In the genomic region with DNA sequence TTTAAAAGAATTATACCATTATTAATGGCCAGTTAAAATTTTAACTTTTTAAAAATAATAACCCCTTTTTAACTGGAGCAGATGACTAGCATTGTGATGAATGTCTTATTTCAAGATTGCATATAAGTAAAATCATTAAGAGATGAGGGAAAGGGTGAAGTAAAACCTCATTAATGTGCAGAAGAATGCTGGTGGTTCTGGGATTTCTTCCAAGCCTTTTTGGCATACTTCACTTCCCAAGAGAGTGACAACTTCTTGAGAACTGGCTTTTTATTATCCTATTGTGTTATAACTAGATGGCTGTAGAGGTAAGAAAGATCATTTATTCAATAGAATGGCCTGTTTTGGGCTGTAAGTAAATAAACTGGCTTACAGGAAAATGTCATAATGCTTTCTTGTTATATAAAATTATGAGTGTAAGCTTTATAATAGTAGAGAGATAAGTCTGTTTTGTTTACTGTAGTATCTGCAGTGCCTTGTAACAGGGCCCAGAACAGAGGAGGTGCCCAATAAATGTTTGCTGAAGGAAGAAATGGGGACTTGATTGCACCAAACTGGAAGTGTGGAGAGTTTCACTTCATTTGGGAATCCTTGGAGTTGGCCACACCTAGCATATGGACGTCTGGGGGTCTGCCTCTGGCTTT, we compare ENCODE assay signal across 1 cellular context.
TF ChIP-seq lines count a peak whose summit lies in the region.

No MANE protein-coding gene starts in this region.

TF ChIP-seq in GM23338, 12 proteins besides CTCF, POLR2A, EP300 and RAD21 (continued from another document):
- TF ChIP-seq, protein P1, sequence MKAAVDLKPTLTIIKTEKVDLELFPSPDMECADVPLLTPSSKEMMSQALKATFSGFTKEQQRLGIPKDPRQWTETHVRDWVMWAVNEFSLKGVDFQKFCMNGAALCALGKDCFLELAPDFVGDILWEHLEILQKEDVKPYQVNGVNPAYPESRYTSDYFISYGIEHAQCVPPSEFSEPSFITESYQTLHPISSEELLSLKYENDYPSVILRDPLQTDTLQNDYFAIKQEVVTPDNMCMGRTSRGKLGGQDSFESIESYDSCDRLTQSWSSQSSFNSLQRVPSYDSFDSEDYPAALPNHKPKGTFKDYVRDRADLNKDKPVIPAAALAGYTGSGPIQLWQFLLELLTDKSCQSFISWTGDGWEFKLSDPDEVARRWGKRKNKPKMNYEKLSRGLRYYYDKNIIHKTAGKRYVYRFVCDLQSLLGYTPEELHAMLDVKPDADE (IDR thresholded peaks at IDR 0.05): no peak
